ENCODE assay signal across 15 cellular contexts in the genomic region with DNA sequence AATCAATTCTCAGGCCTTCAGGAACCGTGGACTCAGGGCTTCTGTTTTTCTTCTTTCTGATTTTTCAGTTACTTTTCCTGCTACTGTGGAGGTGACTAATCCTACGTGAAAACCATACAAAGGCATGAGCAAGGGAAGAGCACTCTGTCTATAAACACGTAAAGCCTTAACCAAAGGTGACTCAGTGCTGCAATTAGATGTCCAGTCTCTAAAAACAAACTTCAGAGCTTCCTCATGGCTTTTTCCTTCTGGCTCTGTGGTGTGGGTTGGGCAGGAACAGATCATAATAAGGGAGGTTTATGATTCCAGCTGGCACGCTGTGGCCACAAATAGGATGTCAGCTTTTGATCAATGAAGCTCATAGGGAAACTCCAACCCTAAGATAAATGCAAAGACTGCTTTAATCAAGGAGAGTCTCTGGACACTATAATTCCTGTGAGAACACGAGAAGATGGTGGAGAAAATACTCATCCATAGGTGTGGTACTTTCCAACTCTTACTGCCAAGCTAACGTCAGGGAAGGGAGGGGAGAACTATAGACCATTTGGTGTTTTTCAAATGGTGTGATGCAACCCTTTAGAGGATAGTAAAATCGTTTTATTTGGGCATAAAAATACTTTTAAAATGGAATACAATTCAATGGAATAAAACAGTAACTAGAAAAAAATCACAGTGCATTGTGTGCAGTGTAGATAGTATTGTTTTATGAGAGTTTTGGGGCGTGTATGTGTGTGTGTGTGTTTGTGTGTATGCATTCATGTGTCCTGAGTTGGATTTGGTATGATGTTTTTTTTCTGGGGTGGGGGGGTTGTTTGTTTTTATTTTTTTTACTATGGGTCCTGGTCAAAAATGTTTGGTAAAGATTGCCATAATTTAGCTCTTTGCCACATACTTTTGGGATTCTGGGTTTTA. TPM values are rescaled to one million over a fixed set of nuclear protein-coding genes. Genes with fewer than 3 reads are reported as not detected.
DNase-seq lines count a peak whose midpoint lies in the region; ATAC-seq, FAIRE-seq and TF ChIP-seq lines count a peak whose summit lies in the region.
"Had no signal": no experiment of that assay in that cellular context is flagged by ENCODE, and none has a peak within 500 bp of the region (broad histone marks: within the 10 kb centered on the region; RNA-seq: fewer than 3 reads in every experiment).

A gene (plus strand): TSS at position 403 of the 912 bp plus-strand sequence. CDS start 49 bp downstream, at position 452.

- H4K5ac ChIP-seq in IMR-90 (ENCODE audit: low read depth, low read length): no peak within 1 kb of the TSS

- no peak within 1 kb of the TSS for H2BK5ac ChIP-seq in IMR-90 (ENCODE audit: low read depth, low read length, poor library complexity, severe bottlenecking)

- no peaks in the 10 kb centered on the region for H3K36me3 ChIP-seq in IMR-90 (ENCODE audit: control insufficient read depth, insufficient read depth, low read length)
- H3K36me3 ChIP-seq in bronchial epithelial cell (ENCODE audit: control insufficient read depth, insufficient read depth, low read length): no peaks in the 10 kb centered on the region
- no peaks in the 10 kb centered on the region for H3K36me3 ChIP-seq in muscle layer of duodenum (ENCODE audit: control insufficient read depth in 1 of 2, insufficient read depth in 2 of 2, low read length in 2 of 2)
- no peaks in the 10 kb centered on the region for H3K36me3 ChIP-seq in A673 (ENCODE audit: insufficient read depth, low read length, poor library complexity, severe bottlenecking)
- H3K36me3 ChIP-seq: neural progenitor cell, uterus had no signal

- no peak within 1 kb of the TSS for H3K56ac ChIP-seq in IMR-90 (ENCODE audit: extremely low read depth, insufficient read depth, low read length)

- no peaks in the 10 kb centered on the region for H3K9me1 ChIP-seq in IMR-90 (ENCODE audit: insufficient read depth, low read length)

- CTCF ChIA-PET in AG04450 (lab: Charles Lee): interaction anchor here (1.2 kb wide), 1 partner anchor 9 kb away, joined by 3 read pairs; no protein-coding TSS in a partner anchor
- CTCF ChIA-PET in IMR-90 (lab: Yijun Ruan, JAX): no interaction called here
- CTCF ChIA-PET in A673 (lab: Charles Lee): no interaction called here

- H2AK9ac ChIP-seq in IMR-90 (replicated peaks; ENCODE audit: low read depth, low read length, poor library complexity): no peak within 1 kb of the TSS

- ATAC-seq in IMR-90 (ENCODE audit: low read depth): peak; percentile 60
- ATAC-seq: GM23338 had no signal

- no TSS peak for BruUV-seq in IMR-90 (replicated peaks; lab: Mats Ljungman, UMichigan)
- no TSS peak for BruUV-seq in A673 (replicated peaks; lab: Mats Ljungman, UMichigan)

- no peak within 1 kb of the TSS for H2AFZ ChIP-seq in IMR-90 (replicated peaks; ENCODE audit: low read length, poor library complexity)
- H2AFZ ChIP-seq: GM23338, neural progenitor cell had no signal

- no peaks in the 10 kb centered on the region for H4K20me1 ChIP-seq in IMR-90 (ENCODE audit: insufficient read depth, low read length)

- no peak within 1 kb of the TSS for H4K8ac ChIP-seq in IMR-90 (ENCODE audit: low read depth in 2 of 2, low read length in 2 of 2)

- no peak within 1 kb of the TSS for H2BK120ac ChIP-seq in IMR-90 (ENCODE audit: low read depth, low read length)

- no peak within 1 kb of the TSS for H4K91ac ChIP-seq in IMR-90 (ENCODE audit: insufficient read depth, low read depth, low read length)

- H3K4me3 ChIP-seq in AG04450 (ENCODE audit: low read depth, low read length) (no peak within 1 kb of the TSS), IMR-90 (ENCODE audit: insufficient read depth, low read depth, low read length) (no peak within 1 kb of the TSS), bronchial epithelial cell (ENCODE audit: low read depth, low read length) (no peak within 1 kb of the TSS), muscle layer of duodenum (ENCODE audit: low read depth in 1 of 2, low read length in 2 of 2) (no peak within 1 kb of the TSS), A673 (ENCODE audit: low read depth, low read length, poor library complexity, severe bottlenecking) (no peak within 1 kb of the TSS)
- H3K4me3 ChIP-seq: GM23338, neural progenitor cell, uterus had no signal

- dilution Hi-C loops in IMR-90 (cut with HindIII; ENCODE audit: low sequenced_read_pairs, unreplicated experiment): no loop called here

- TF ChIP-seq RAD21 in IMR-90 (IDR thresholded peaks at IDR 0.05; ENCODE audit: low read length): no peak

- H3K4me2 ChIP-seq in IMR-90 (ENCODE audit: low read depth, low read length): no peak within 1 kb of the TSS
- H3K4me2 ChIP-seq: GM23338, neural progenitor cell had no signal

- no peak for TF ChIP-seq CTCF in AG04450 (IDR thresholded peaks at IDR 0.05; ENCODE audit: low read depth, low read length)
- TF ChIP-seq CTCF in IMR-90 (conservative IDR thresholded peaks at IDR 0.05; ENCODE audit: low read depth, low read length): no peak
- no peak for TF ChIP-seq CTCF in bronchial epithelial cell (IDR thresholded peaks at IDR 0.05; ENCODE audit: insufficient read depth, low read length, severe bottlenecking)
- no peak for TF ChIP-seq CTCF in A673 (conservative IDR thresholded peaks at IDR 0.05; ENCODE audit: low read depth, low read length)

- H3K9ac ChIP-seq in IMR-90 (ENCODE audit: low read depth, low read length): no peak within 1 kb of the TSS
- H3K9ac ChIP-seq: neural progenitor cell had no signal

- in situ Hi-C loops in IMR-90 (cut with MboI; ENCODE audit: low sequenced_read_pairs): no loop called here

- no peak within 1 kb of the TSS for H3K4ac ChIP-seq in IMR-90 (ENCODE audit: low read depth, low read length)

- H2BK20ac ChIP-seq in IMR-90 (ENCODE audit: low read depth, low read length): no peak within 1 kb of the TSS

- H3K79me1 ChIP-seq in IMR-90 (ENCODE audit: low read depth in 1 of 2, low read length in 2 of 2): no peaks in the 10 kb centered on the region

- no peak for FAIRE-seq in bronchial epithelial cell (lab: Jason Lieb, UNC)
- FAIRE-seq: TTC549 had no signal

- no peaks in the 10 kb centered on the region for H3K9me3 ChIP-seq in AG04450 (ENCODE audit: control insufficient read depth, insufficient read depth, low read length)
- no peaks in the 10 kb centered on the region for H3K9me3 ChIP-seq in IMR-90 (ENCODE audit: control insufficient read depth, insufficient read depth, low read length)
- H3K9me3 ChIP-seq in muscle layer of duodenum (ENCODE audit: control insufficient read depth in 1 of 2, low read length in 2 of 2): no peaks in the 10 kb centered on the region
- H3K9me3 ChIP-seq in A673 (ENCODE audit: low read depth, low read length, poor library complexity, severe bottlenecking): peaks cover 13% of the 10 kb centered on the region
- H3K9me3 ChIP-seq: uterus had no signal

- POLR2A ChIA-PET in AG04450 (lab: Yijun Ruan, JAX): no interaction called here
- POLR2A ChIA-PET in IMR-90 (lab: Charles Lee; ENCODE audit: unreplicated experiment): no interaction called here
- POLR2A ChIA-PET in A673 (lab: Charles Lee; ENCODE audit: low non-redundant PET): no interaction called here

- intact Hi-C loops in IMR-90 (cut with micrococcal nuclease): no loop called here
- intact Hi-C loops in A673 (cut with micrococcal nuclease; ENCODE audit: unreplicated experiment): no loop called here

- H2BK15ac ChIP-seq in IMR-90 (ENCODE audit: low read depth, low read length): no peak within 1 kb of the TSS

- H3K27me3 ChIP-seq in AG04450 (ENCODE audit: control insufficient read depth, insufficient read depth, low read length): no peaks in the 10 kb centered on the region
- H3K27me3 ChIP-seq in IMR-90 (ENCODE audit: control insufficient read depth, insufficient read depth, low read length): no peaks in the 10 kb centered on the region
- no peaks in the 10 kb centered on the region for H3K27me3 ChIP-seq in bronchial epithelial cell (ENCODE audit: control insufficient read depth, insufficient read depth, low read length)
- no peaks in the 10 kb centered on the region for H3K27me3 ChIP-seq in muscle layer of duodenum (ENCODE audit: low read depth, low read length)
- no peaks in the 10 kb centered on the region for H3K27me3 ChIP-seq in A673 (replicated peaks; ENCODE audit: insufficient read depth, low read depth, low read length, poor library complexity)
- H3K27me3 ChIP-seq: neural progenitor cell, uterus had no signal

- no peak within 1 kb of the TSS for H3K23ac ChIP-seq in IMR-90 (ENCODE audit: low read depth, low read length)

- no peak within 1 kb of the TSS for H3K27ac ChIP-seq in AG04450 (ENCODE audit: low read depth, low read length)
- no peak within 1 kb of the TSS for H3K27ac ChIP-seq in IMR-90 (ENCODE audit: insufficient read depth, low read length)
- peak within 1 kb of the TSS; percentile 39 for H3K27ac ChIP-seq in muscle layer of duodenum (ENCODE audit: low read length)
- no peak within 1 kb of the TSS for H3K27ac ChIP-seq in A673 (ENCODE audit: low read depth, low read length, poor library complexity, severe bottlenecking)
- H3K27ac ChIP-seq: neural progenitor cell had no signal

- TF ChIP-seq POLR2A in IMR-90 (IDR thresholded peaks at IDR 0.05; ENCODE audit: low read depth, low read length): no peak

- peak; percentile 3 for DNase-seq in AG04450 (ENCODE audit: low read depth, low spot score)
- DNase-seq in IMR-90: peak; percentile 57
- DNase-seq in bronchial epithelial cell (ENCODE audit: low read depth): peak; percentile 45
- DNase-seq in stimulated activated CD4-positive, alpha-beta T cell treated with anti-CD3 and anti-CD28 coated beads, Interleukin-2, amount 100 ng/mL, for 24 hours: no peak
- DNase-seq in A673 (ENCODE audit: low spot score): no peak
- no peak for DNase-seq in activated T-cell treated with anti-CD3 and anti-CD28 coated beads, Interleukin-2, amount 50 U/mL, for 1 hour
- DNase-seq in amygdala (lab: John Stamatoyannopoulos, UW): no peak
- DNase-seq: DMS79, MV-4-11, NCI-H446, uterus had no signal

- H3K18ac ChIP-seq in IMR-90 (ENCODE audit: low read depth, low read length): no peak within 1 kb of the TSS

- H3K4me1 ChIP-seq in IMR-90 (ENCODE audit: control insufficient read depth, insufficient read depth, low read length): 0 out of 2 replicates have a peak, but pooled peaks cover 1% of the 10 kb centered on the region
- H3K4me1 ChIP-seq in muscle layer of duodenum (ENCODE audit: control insufficient read depth in 1 of 2, insufficient read depth in 2 of 2, low read length in 2 of 2): peaks cover 0 to 3% of the 10 kb centered on the region in 2 donors
- no peaks in the 10 kb centered on the region for H3K4me1 ChIP-seq in A673 (ENCODE audit: insufficient read depth, low read length, poor library complexity, severe bottlenecking)
- H3K4me1 ChIP-seq: neural progenitor cell, uterus had no signal

- 39% methylated on average over 2 of the region's 8 CpGs; no CpG with 5 or more reads in 1 of the 2 experiments for WGBS in IMR-90 (ENCODE audit: extremely low coverage in 2 of 2, insufficient read length in 1 of 2), 2 experiments

- no peak within 1 kb of the TSS for H3K14ac ChIP-seq in IMR-90 (replicated peaks; ENCODE audit: low read depth, low read length)

- H2AK5ac ChIP-seq in IMR-90 (ENCODE audit: low read depth, low read length): no peak within 1 kb of the TSS

RNA-seq across cellular contexts. Expression of the gene that starts here (rescaled TPM):
- 0.04 TPM in 1 of 2 replicates, not detected in the other for polyA plus RNA-seq in AG04450 (2011; rRNA removed)
- 0.13 and 0.14 TPM in 2 replicates for polyA minus RNA-seq in AG04450 (2011; rRNA and poly(A)+ RNA removed)
- total RNA-seq in IMR-90 (2012; rRNA removed): not detected in 2 replicates
- polyA plus RNA-seq in IMR-90 (2012; rRNA removed): not detected in 2 replicates
- not detected in 2 replicates for polyA plus RNA-seq in IMR-90 (2012; cell fraction: cytosol; rRNA removed)
- not detected in 2 replicates for polyA plus RNA-seq in IMR-90 (2012; cell fraction: nucleus; rRNA removed; ENCODE audit: low replicate concordance)
- not detected in 2 replicates for total RNA-seq in bronchial epithelial cell
- not detected in 2 replicates for total RNA-seq in A673 (2021)
- polyA plus RNA-seq: GM23338 had no signal

Comparison
In these comparisons a context has a peak if more than half of its experiments do, and no peak if none do; other contexts are left out.
1. Peak in DNase-seq in AG04450; RNA of the gene not detected or under 1 TPM.
2. Peak in DNase-seq and ATAC-seq in IMR-90; RNA of the gene not detected or under 1 TPM.
3. Peak in DNase-seq in bronchial epithelial cell; RNA of the gene not detected or under 1 TPM.